ENCODE assay signal across 1 cellular context in genomic region chr20:51528263-51529026, GRCh38.
TF ChIP-seq lines count a peak whose summit lies in the region.

No MANE protein-coding gene starts in this region.

TF ChIP-seq in SK-N-SH treated with all-trans-retinoic acid at 6 μM for 48 hours, 23 proteins besides CTCF, POLR2A, EP300 and RAD21 (continued from another document):
- TF ChIP-seq PATZ1 (CRISPR knock-in tag; IDR thresholded peaks at IDR 0.05; ENCODE audit: borderline replicate concordance) = no peak
